ENCODE assay signal across 14 cellular contexts in the genomic region with DNA sequence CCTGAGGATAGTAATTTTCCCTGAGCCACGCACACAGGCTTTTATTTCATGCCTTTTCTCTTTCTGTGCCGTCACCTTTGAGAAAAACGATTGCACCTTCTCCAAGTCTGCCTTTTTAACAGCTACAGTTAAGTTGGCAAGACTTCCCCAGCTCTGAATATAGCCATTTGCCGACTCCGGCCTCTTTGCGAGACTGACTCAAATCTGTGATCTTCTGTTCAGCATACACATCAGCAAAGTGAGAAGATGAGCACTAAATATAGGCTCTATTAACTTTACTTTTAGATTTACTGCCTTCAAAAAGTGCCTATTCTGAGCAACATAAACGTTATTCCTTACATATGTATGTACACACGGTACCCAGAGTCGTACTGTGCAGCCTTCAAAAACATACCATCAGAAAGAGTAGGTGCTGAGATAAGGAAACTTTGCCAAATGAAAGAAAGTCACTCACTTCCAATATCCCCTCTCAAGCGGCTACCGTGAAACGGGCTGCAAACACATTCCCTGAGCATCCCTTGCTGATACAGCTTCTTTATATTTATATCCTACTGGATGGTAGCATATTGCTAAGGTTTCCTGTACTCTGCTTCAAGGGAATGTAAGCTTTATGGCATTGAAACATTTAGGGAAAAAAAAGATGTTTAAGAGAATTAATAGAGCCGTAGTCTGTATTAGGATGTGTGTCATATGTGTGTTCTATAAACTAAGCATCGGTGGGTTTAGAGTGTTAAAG.
DNase-seq lines count a peak whose midpoint lies in the region; ATAC-seq and TF ChIP-seq lines count a peak whose summit lies in the region.
"Had no signal": no experiment of that assay in that cellular context is flagged by ENCODE, and none has a peak within 500 bp of the region (broad histone marks: within the 10 kb centered on the region; RNA-seq: fewer than 3 reads in every experiment).

No MANE protein-coding gene starts in this region.

- no peak for TF ChIP-seq POLR2A in transverse colon (IDR thresholded peaks at IDR 0.05)

- no peaks in the 10 kb centered on the region for H3K27me3 ChIP-seq in heart right ventricle
- no peaks in the 10 kb centered on the region for H3K27me3 ChIP-seq in tibial artery
- no peaks in the 10 kb centered on the region for H3K27me3 ChIP-seq in transverse colon
- H3K27me3 ChIP-seq in PC-3 (ENCODE audit: low read length): no peaks in the 10 kb centered on the region

- POLR2A ChIA-PET in PC-3 (lab: Charles Lee; ENCODE audit: unreplicated experiment): no interaction called here

- no peak overlapping the region for H3K9ac ChIP-seq in PC-3 (ENCODE audit: low read length)
- H3K9ac ChIP-seq: GM23248 had no signal

- no peaks in the 10 kb centered on the region for H4K20me1 ChIP-seq in PC-3 (ENCODE audit: low read length)

- TF ChIP-seq EP300 in transverse colon (IDR thresholded peaks at IDR 0.05; ENCODE audit: low read depth): no peak

- H3K27ac ChIP-seq in heart right ventricle (peak overlapping the region; percentile 3 to 70 (median 44)), tibial artery (peak overlapping the region; percentile 59 to 65), transverse colon (no peak overlapping the region), PC-3 (ENCODE audit: low read length) (no peak overlapping the region)
- H3K27ac ChIP-seq: GM23248, RWPE1 had no signal

- in situ Hi-C loops in transverse colon (cut with MboI; ENCODE audit: low pct_ligation_motif_present in 1 of 4, low pct_unique_long_range_greater_than_20kb in 1 of 4, low sequenced_read_pairs in 3 of 4): no loop called here

- H3K9me2 ChIP-seq in PC-3 (replicated peaks; ENCODE audit: low read length): no peaks in the 10 kb centered on the region

- no peaks in the 10 kb centered on the region for H3K79me2 ChIP-seq in PC-3 (ENCODE audit: low read length)

- peaks cover 0 to 13% (median 0%) of the 10 kb centered on the region in 9 donors for H3K36me3 ChIP-seq in heart right ventricle
- H3K36me3 ChIP-seq in tibial artery: peaks cover 7 to 21% (median 16%) of the 10 kb centered on the region in 3 donors
- H3K36me3 ChIP-seq in transverse colon: peaks cover 0 to 5% (median 0%) of the 10 kb centered on the region in 4 donors
- no peaks in the 10 kb centered on the region for H3K36me3 ChIP-seq in PC-3 (ENCODE audit: low read depth, low read length)

- DNase-seq in cerebellum (ENCODE audit: low spot score) (peak; percentile 19), heart right ventricle (no peak), occipital lobe (lab: John Stamatoyannopoulos, UW) (peak; percentile 21), tibial artery (no peak), AG08395 (ENCODE audit: low spot score) (no peak), transverse colon (no peak), PC-3 (no peak)
- DNase-seq: AML-193, COR-L47, HCEC 1CT, NCI-H1048, NCI-H187 treated with DMSO at 0.1 percent for 48 hours had no signal

- peaks cover 0 to 37% (median 27%) of the 10 kb centered on the region in 9 donors for H3K4me1 ChIP-seq in heart right ventricle
- H3K4me1 ChIP-seq in tibial artery: peaks cover 0 to 50% (median 29%) of the 10 kb centered on the region in 4 donors
- no peaks in the 10 kb centered on the region for H3K4me1 ChIP-seq in transverse colon
- H3K4me1 ChIP-seq in PC-3 (ENCODE audit: insufficient read depth, low read length): peaks cover 11% of the 10 kb centered on the region

- H3K4me3 ChIP-seq in heart right ventricle (no peak overlapping the region), tibial artery (no peak overlapping the region), transverse colon (no peak overlapping the region), PC-3 (ENCODE audit: low read length) (no peak overlapping the region)
- H3K4me3 ChIP-seq: GM23248 had no signal

- no peak for TF ChIP-seq CTCF in heart right ventricle (IDR thresholded peaks at IDR 0.05)
- TF ChIP-seq CTCF in tibial artery (IDR thresholded peaks at IDR 0.05): no peak
- TF ChIP-seq CTCF in transverse colon (IDR thresholded peaks at IDR 0.05): no peak
- TF ChIP-seq CTCF in PC-3 (conservative IDR thresholded peaks at IDR 0.05; ENCODE audit: low read depth, low read length): no peak

- no peak overlapping the region for H3K4me2 ChIP-seq in PC-3 (ENCODE audit: low read length)

- CTCF ChIA-PET in PC-3 (lab: Charles Lee): interaction anchor here (0.6 kb wide), 1 partner anchor 14 kb away, joined by 3 read pairs; no protein-coding TSS in a partner anchor

- H2AFZ ChIP-seq in PC-3 (ENCODE audit: low read length): no peak overlapping the region
- H2AFZ ChIP-seq: GM23248 had no signal

- no peaks in the 10 kb centered on the region for H3F3A ChIP-seq in PC-3 (ENCODE audit: low read length, unreplicated experiment)

- H3K9me3 ChIP-seq in heart right ventricle (no peaks in the 10 kb centered on the region), tibial artery (no peaks in the 10 kb centered on the region), transverse colon (no peaks in the 10 kb centered on the region), PC-3 (ENCODE audit: low read length) (no peaks in the 10 kb centered on the region)

- 46 to 61% methylated on average over 14 of the region's 14 CpGs for WGBS in heart right ventricle, 2 donors
- 91 to 92% methylated on average over 13 to 14 of the region's 14 CpGs for WGBS in transverse colon (ENCODE audit: low coverage in 1 of 2), 2 donors

- intact Hi-C loops in heart right ventricle (cut with DNase I): loop anchor here in 2 of 10 donors (5.0 kb wide), 1 partner anchor 59 kb away; no protein-coding TSS in a partner anchor
- intact Hi-C loops in tibial artery (cut with DNase I; ENCODE audit: low total_unique reads): no loop called here
- intact Hi-C loops in transverse colon (cut with DNase I; ENCODE audit: low total_unique reads): no loop called here
- intact Hi-C loops in PC-3 (cut with micrococcal nuclease): no loop called here

- ATAC-seq in heart right ventricle: peak; percentile 6 to 58 (median 34)
- ATAC-seq in PC-3: no peak

- no TSS peak for BruUV-seq in PC-3 (replicated peaks; lab: Mats Ljungman, UMichigan)

Comparison
In these comparisons a context has a peak if more than half of its experiments do, and no peak if none do; other contexts are left out.
1. DNase-seq: peak in cerebellum (single experiment) and occipital lobe (single experiment); none in heart right ventricle (0 of 2), tibial artery (0 of 2), AG08395 (single experiment), transverse colon (single experiment) and PC-3 (single experiment).
2. H3K27ac ChIP-seq: peak in heart right ventricle (10 of 10) and tibial artery (2 of 2); none in transverse colon (0 of 4) and PC-3 (single experiment).